In genomic region chr9:132447346-132447745, GRCh38 we compare ENCODE assay signal across 1 cellular context.
TF ChIP-seq lines count a peak whose summit lies in the region.

No MANE protein-coding gene starts in this region.

TF ChIP-seq in SK-N-SH treated with all-trans-retinoic acid at 6 μM for 48 hours, 23 proteins besides CTCF, POLR2A, EP300 and RAD21 (continued from another document):
- TF ChIP-seq POU6F1 (CRISPR knock-in tag; IDR thresholded peaks at IDR 0.05; ENCODE audit: borderline replicate concordance, low read depth) (no peak), ISL1 (CRISPR knock-in tag; IDR thresholded peaks at IDR 0.05) (no peak), BACH2 (CRISPR knock-in tag; IDR thresholded peaks at IDR 0.05; ENCODE audit: borderline replicate concordance) (no peak), GLIS3 (CRISPR knock-in tag; IDR thresholded peaks at IDR 0.05) (no peak), ZC3H10 (CRISPR knock-in tag; IDR thresholded peaks at IDR 0.05) (no peak)
TF ChIP-seq in SK-N-SH treated with all-trans-retinoic acid at 6 μM for 48 hours: peak in this region for 0.
